ENCODE assay signal across 18 cellular contexts in genomic region chr13:30700364-30700763, GRCh38.
"Had no signal": no experiment of that assay in that cellular context is flagged by ENCODE, and none has a peak within 500 bp of the region (broad histone marks: within the 10 kb centered on the region; RNA-seq: fewer than 3 reads in every experiment).

No MANE protein-coding gene starts in this region.

- H3K27ac ChIP-seq: cardiac muscle cell, ovary, psoas muscle, skin epidermis, testis had no signal

- ATAC-seq: activated CD4-positive, CD25-positive, alpha-beta regulatory T cell treated with anti-CD3 and anti-CD28 coated beads, Interleukin-2, amount 50 U/mL, for 24 hours; activated naive CD4-positive, alpha-beta T cell treated with anti-CD3 and anti-CD28 coated beads, Interleukin-2, amount 50 U/mL, for 72 hours; effector memory CD8-positive, alpha-beta T cell; left cardiac atrium; naive thymus-derived CD8-positive, alpha-beta T cell; psoas muscle; right cardiac atrium had no signal

- H3K4me3 ChIP-seq: cardiac muscle cell, ovary, psoas muscle, skin epidermis, testis had no signal

- DNase-seq: activated CD8-positive, alpha-beta memory T cell treated with anti-CD3 and anti-CD28 coated beads for 24 hours; activated CD8-positive, alpha-beta memory T cell treated with anti-CD3 and anti-CD28 coated beads, Interleukin-2, amount 50 U/mL, for 48 hours; activated effector memory CD4-positive, alpha-beta T cell treated with anti-CD3 and anti-CD28 coated beads, Interleukin-2, amount 50 U/mL, for 16 hours; activated T-cell treated with anti-CD3 and anti-CD28 coated beads, Interleukin-2, amount 50 U/mL, for 48 hours; amygdala; effector memory CD8-positive, alpha-beta T cell; left cardiac atrium; naive thymus-derived CD8-positive, alpha-beta T cell; ovary; psoas muscle; right cardiac atrium; stimulated activated CD4-positive, alpha-beta T cell treated with anti-CD3 and anti-CD28 coated beads, Interleukin-15, amount 100 ng/mL, for 24 hours; stimulated activated CD4-positive, alpha-beta T cell treated with anti-CD3 and anti-CD28 coated beads, Interleukin-2, amount 100 ng/mL, for 48 hours; testis had no signal

- H3K27me3 ChIP-seq: cardiac muscle cell, ovary, testis had no signal

- H3K36me3 ChIP-seq: cardiac muscle cell, ovary had no signal

- H3K9me3 ChIP-seq: ovary, psoas muscle, testis had no signal
